In the genomic region with DNA sequence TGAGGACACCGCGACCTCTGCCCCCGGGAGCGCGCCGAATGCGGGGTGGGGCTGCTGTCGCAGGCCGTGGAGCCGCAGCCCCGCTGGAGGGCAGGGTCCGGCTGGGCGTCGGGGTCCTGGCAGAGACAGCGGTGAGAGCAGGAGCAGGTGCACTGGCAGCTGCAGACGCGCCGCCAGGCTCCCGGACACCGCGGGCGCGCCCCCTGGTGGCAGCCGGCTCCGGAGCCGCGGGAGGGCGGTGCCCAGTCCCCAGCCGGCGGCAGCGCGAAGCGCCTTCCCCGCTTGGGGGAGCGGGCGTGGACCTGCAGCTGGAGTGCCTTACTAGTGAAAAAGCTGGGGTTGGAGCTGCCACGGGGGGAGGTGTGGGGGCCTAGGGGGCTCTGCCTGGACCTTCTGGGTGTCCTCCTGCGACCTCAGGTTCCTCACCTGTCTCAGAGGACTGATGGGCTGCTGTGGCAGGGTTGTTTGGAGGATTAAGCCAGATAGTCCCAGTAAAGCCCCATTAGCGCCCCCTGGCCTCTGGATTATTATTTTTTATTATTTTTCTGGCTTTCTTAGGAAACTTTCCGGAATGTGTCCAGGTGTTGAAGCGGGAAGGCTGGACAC, we compare ENCODE assay signal across 8 cellular contexts.
DNase-seq lines count a peak whose midpoint lies in the region; ATAC-seq and TF ChIP-seq lines count a peak whose summit lies in the region.
"Not testable (repeated sequence)": the region's sequence is repeated elsewhere in the genome, so short reads cannot be mapped to it uniquely, and the experiment has no call there.

No MANE protein-coding gene starts in this region.

- intact Hi-C loops in natural killer cell (cut with micrococcal nuclease): not testable (repeated sequence)

- not testable (repeated sequence) for H3K27me3 Mint-ChIP-seq in natural killer cell (ENCODE audit: low read depth in 2 of 2)

- not testable (repeated sequence) for H3K27ac Mint-ChIP-seq in natural killer cell

- not testable (repeated sequence) for H3K4me1 Mint-ChIP-seq in natural killer cell

- peak overlapping the region; percentile 65 for H3K4me3 Mint-ChIP-seq in natural killer cell

- not testable (repeated sequence) for H3K27me3 ChIP-seq in HL-60 (ENCODE audit: insufficient read depth, poor library complexity, severe bottlenecking)

- DNase-seq in D341Med (ENCODE audit: low spot score) (peak; percentile 78), HL-60 (ENCODE audit: low read depth in 1 of 2, low spot score in 1 of 2) (peak in 1 of 2 experiments; percentile 63), RPMI8226 (peak; percentile 81), fibroblast of mammary gland (ENCODE audit: low read depth) (peak; percentile 34), natural killer cell (peak; percentile 74)
- peak; percentile 65 for DNase-seq in activated T-helper 9 cell treated with anti-CD3 and anti-CD28 coated beads, Interleukin-2, amount 50 U/mL, for 16 hours (ENCODE audit: low read depth)
- peak; percentile 43 for DNase-seq in stimulated activated CD8-positive, alpha-beta memory T cell treated with anti-CD3 and anti-CD28 coated beads, Interleukin-7, amount 100 ng/mL, for 24 hours (ENCODE audit: low read depth)

- ATAC-seq in GM21423 (IDR thresholded peaks at IDR 0.05; ENCODE audit: unreplicated experiment) (peak; percentile 99), natural killer cell (peak; percentile 77 to 94 (median 79))

- not testable (repeated sequence) for H3K9me3 Mint-ChIP-seq in natural killer cell

- not testable (repeated sequence) for H3K36me3 Mint-ChIP-seq in natural killer cell

- not testable (repeated sequence) for H3K27ac ChIP-seq in HL-60 (replicated peaks)

- TF ChIP-seq CTCF in HL-60 (IDR thresholded peaks at IDR 0.05; ENCODE audit: insufficient read depth, low read length) (peak; percentile 35), fibroblast of mammary gland (conservative IDR thresholded peaks at IDR 0.05; ENCODE audit: control insufficient read depth, insufficient read depth, low read depth, low read length) (peak; percentile 18), natural killer cell (IDR thresholded peaks at IDR 0.05) (peak; percentile 77)

- H3K4me3 ChIP-seq in HL-60 (replicated peaks; ENCODE audit: insufficient read depth, low read length) (peak overlapping the region; percentile 37), fibroblast of mammary gland (ENCODE audit: control insufficient read depth, low read depth, low read length) (peak overlapping the region; percentile 36)

Comparison
In these comparisons a context has a peak if more than half of its experiments do, and no peak if none do; other contexts are left out.
1. CTCF ChIP-seq: peak in every context shown above with its lines; median percentile 77 in natural killer cell; 35 in HL-60; 18 in fibroblast of mammary gland.